In genomic region chr2:105746177-105747080, GRCh38 we compare ENCODE assay signal across 8 cellular contexts. TPM values are rescaled to one million over a fixed set of nuclear protein-coding genes. Genes with fewer than 3 reads are reported as not detected.
DNase-seq lines count a peak whose midpoint lies in the region; ATAC-seq lines count a peak whose summit lies in the region.

No MANE protein-coding gene starts in this region.

- ATAC-seq in GM21381 (IDR thresholded peaks at IDR 0.05; ENCODE audit: unreplicated experiment) = peak; percentile 53
- ATAC-seq in naive thymus-derived CD4-positive, alpha-beta T cell = peak; percentile 46

- H3K4me3 ChIP-seq in CD4-positive, alpha-beta memory T cell (ENCODE audit: low read length in 2 of 2) = peak overlapping the region; percentile 69 to 78
- H3K4me3 ChIP-seq in HUES64 (ENCODE audit: low read length) = peak overlapping the region; percentile 76
- peak overlapping the region; percentile 83 for H3K4me3 ChIP-seq in effector memory CD4-positive, alpha-beta T cell (ENCODE audit: insufficient read depth, low read depth, low read length, poor library complexity, severe bottlenecking)
- H3K4me3 ChIP-seq in naive thymus-derived CD4-positive, alpha-beta T cell (ENCODE audit: low read length) = peak overlapping the region; percentile 94

- peak overlapping the region; percentile 79 for H3K9ac ChIP-seq in HUES64 (ENCODE audit: low read depth, low read length)

- intact Hi-C loops in CD4-positive, alpha-beta memory T cell (cut with micrococcal nuclease) = loop anchor here (1.0 to 10.0 kb wide), 10 partner anchors 8 to 418 kb away; no protein-coding TSS in a partner anchor
- intact Hi-C loops in naive thymus-derived CD4-positive, alpha-beta T cell (cut with micrococcal nuclease) = loop anchor here (1.0 to 10.0 kb wide), 14 partner anchors 8 to 416 kb away; partner anchors contain the start of gene C2orf49 (in 1 of the 2)

- peak overlapping the region; percentile 92 to 99 (median 97) for H3K27ac Mint-ChIP-seq in CD4-positive, alpha-beta memory T cell
- H3K27ac Mint-ChIP-seq in naive thymus-derived CD4-positive, alpha-beta T cell = peak overlapping the region; percentile 92 to 99 (median 97)

- no peaks in the 10 kb centered on the region for H3K36me3 ChIP-seq in CD4-positive, alpha-beta memory T cell (ENCODE audit: insufficient read depth, low read length)
- H3K36me3 ChIP-seq in HUES64 (ENCODE audit: insufficient read depth, low read length) = no peaks in the 10 kb centered on the region
- no peaks in the 10 kb centered on the region for H3K36me3 ChIP-seq in effector memory CD4-positive, alpha-beta T cell (ENCODE audit: control insufficient read depth, insufficient read depth, low read length)
- H3K36me3 ChIP-seq in naive thymus-derived CD4-positive, alpha-beta T cell (ENCODE audit: control insufficient read depth in 2 of 3, insufficient read depth in 3 of 3, low read length in 3 of 3) = peaks cover 0 to 5% (median 4%) of the 10 kb centered on the region in 3 experiments

- H3K27me3 ChIP-seq in CD4-positive, alpha-beta memory T cell (ENCODE audit: insufficient read depth, low read length) = no peaks in the 10 kb centered on the region
- H3K27me3 ChIP-seq in HUES64 (ENCODE audit: insufficient read depth, low read length) = peaks cover 13% of the 10 kb centered on the region; the same call in 1 of the 2 replicates
- H3K27me3 ChIP-seq in effector memory CD4-positive, alpha-beta T cell (replicated peaks; ENCODE audit: control insufficient read depth, insufficient read depth, low read length, poor library complexity, severe bottlenecking) = no peaks in the 10 kb centered on the region
- no peaks in the 10 kb centered on the region for H3K27me3 ChIP-seq in naive thymus-derived CD4-positive, alpha-beta T cell (ENCODE audit: control insufficient read depth in 2 of 2, insufficient read depth in 2 of 2, low read length in 2 of 2)

- POLR2A ChIA-PET in CD4-positive, alpha-beta memory T cell (lab: Charles Lee; ENCODE audit: partially characterized antibody) = interaction anchor here (0.8 to 6.7 kb wide), 29 partner anchors 8 to 414 kb away, joined by 3 to 88 read pairs (median 8); no protein-coding TSS in a partner anchor
- POLR2A ChIA-PET in naive thymus-derived CD4-positive, alpha-beta T cell (lab: Charles Lee) = interaction anchor here (0.6 to 3.5 kb wide), 41 partner anchors 8 to 414 kb away, joined by 3 to 51 read pairs (median 4); no protein-coding TSS in a partner anchor

- H3K4me1 Mint-ChIP-seq in CD4-positive, alpha-beta memory T cell = peaks cover 62 to 89% (median 73%) of the 10 kb centered on the region in 4 donors
- peaks cover 48 to 82% (median 79%) of the 10 kb centered on the region in 7 donors for H3K4me1 Mint-ChIP-seq in naive thymus-derived CD4-positive, alpha-beta T cell

- H3K4me1 ChIP-seq in CD4-positive, alpha-beta memory T cell (ENCODE audit: insufficient read depth, low read length) = peaks cover 75% of the 10 kb centered on the region
- peaks cover 14% of the 10 kb centered on the region for H3K4me1 ChIP-seq in HUES64 (ENCODE audit: insufficient read depth, low read length)
- peaks cover 57% of the 10 kb centered on the region for H3K4me1 ChIP-seq in effector memory CD4-positive, alpha-beta T cell (ENCODE audit: control insufficient read depth, insufficient read depth, low read length, poor library complexity, severe bottlenecking)
- peaks cover 49 to 53% of the 10 kb centered on the region in 2 donors for H3K4me1 ChIP-seq in naive thymus-derived CD4-positive, alpha-beta T cell (ENCODE audit: control insufficient read depth in 2 of 2, insufficient read depth in 2 of 2, low read length in 2 of 2)

- H3K4me3 Mint-ChIP-seq in CD4-positive, alpha-beta memory T cell = peak overlapping the region; percentile 79 to 99 (median 94)
- peak overlapping the region; percentile 87 to 99 (median 95) for H3K4me3 Mint-ChIP-seq in naive thymus-derived CD4-positive, alpha-beta T cell

- 55% methylated on average over 23 of the region's 23 CpGs for WGBS in HUES64

- H3K9me3 Mint-ChIP-seq in CD4-positive, alpha-beta memory T cell = no peaks in the 10 kb centered on the region
- H3K9me3 Mint-ChIP-seq in naive thymus-derived CD4-positive, alpha-beta T cell = peaks cover 0 to 12% (median 0%) of the 10 kb centered on the region in 11 donors

- peaks cover 28 to 60% of the 10 kb centered on the region in 2 donors for H3K36me3 Mint-ChIP-seq in CD4-positive, alpha-beta memory T cell
- H3K36me3 Mint-ChIP-seq in naive thymus-derived CD4-positive, alpha-beta T cell = peaks cover 15 to 57% (median 30%) of the 10 kb centered on the region in 5 donors

- CTCF ChIA-PET in CD4-positive, alpha-beta memory T cell (lab: Charles Lee; ENCODE audit: partially characterized antibody) = interaction anchor here (0.7 to 6.7 kb wide), 22 partner anchors 8 to 352 kb away, joined by 3 to 96 read pairs (median 4); no protein-coding TSS in a partner anchor
- CTCF ChIA-PET in naive thymus-derived CD4-positive, alpha-beta T cell (lab: Charles Lee) = interaction anchor here (0.7 to 1.9 kb wide), 12 partner anchors 9 to 413 kb away, joined by 3 to 7 read pairs (median 3); no protein-coding TSS in a partner anchor

- DNase-seq in CD4-positive, alpha-beta memory T cell = peak; percentile 56 to 87 (median 64)
- peak; percentile 96 to 97 for DNase-seq in activated CD4-positive, alpha-beta T cell treated with anti-CD3 and anti-CD28 coated beads, Interleukin-2, amount 50 U/mL, for 48 hours
- DNase-seq in effector memory CD4-positive, alpha-beta T cell = peak; percentile 60 to 75 (median 64)
- DNase-seq in naive thymus-derived CD4-positive, alpha-beta T cell = peak; percentile 52 to 86 (median 65)
- peak; percentile 58 to 77 (median 71) for DNase-seq in stimulated activated naive CD4-positive, alpha-beta T cell (lab: John Stamatoyannopoulos, UW)
- DNase-seq in SK-N-DZ (ENCODE audit: low spot score) = no peak

- peak overlapping the region; percentile 78 for H3K27ac ChIP-seq in CD4-positive, alpha-beta memory T cell (ENCODE audit: low read depth, low read length)
- H3K27ac ChIP-seq in HUES64 (ENCODE audit: low read depth, low read length) = no peak overlapping the region
- peak overlapping the region; percentile 88 for H3K27ac ChIP-seq in effector memory CD4-positive, alpha-beta T cell (ENCODE audit: insufficient read depth, low read length, poor library complexity, severe bottlenecking)
- H3K27ac ChIP-seq in naive thymus-derived CD4-positive, alpha-beta T cell (ENCODE audit: low read depth, low read length) = peak overlapping the region; percentile 89

- no peaks in the 10 kb centered on the region for H3K27me3 Mint-ChIP-seq in CD4-positive, alpha-beta memory T cell
- no peaks in the 10 kb centered on the region for H3K27me3 Mint-ChIP-seq in naive thymus-derived CD4-positive, alpha-beta T cell

- no peaks in the 10 kb centered on the region for H3K9me3 ChIP-seq in CD4-positive, alpha-beta memory T cell (ENCODE audit: control insufficient read depth in 1 of 2, low read length in 2 of 2)
- no peaks in the 10 kb centered on the region for H3K9me3 ChIP-seq in HUES64 (ENCODE audit: insufficient read depth, low read depth, low read length)
- no peaks in the 10 kb centered on the region for H3K9me3 ChIP-seq in effector memory CD4-positive, alpha-beta T cell (ENCODE audit: control insufficient read depth, low read length)
- no peaks in the 10 kb centered on the region for H3K9me3 ChIP-seq in naive thymus-derived CD4-positive, alpha-beta T cell (ENCODE audit: control insufficient read depth in 2 of 3, low read length in 3 of 3)

RNA-seq across cellular contexts. Expression of gene NCK2, which starts 1.7 kb away (rescaled TPM):
- total RNA-seq in CD4-positive, alpha-beta memory T cell = 10 to 100 TPM; 98.1 to 98.6 TPM
- 10 to 100 TPM; 58.0 to 76.6 TPM for polyA plus RNA-seq in CD4-positive, alpha-beta memory T cell
- 37.7 TPM for polyA plus RNA-seq in HUES64 (2013, experiment 1 of 2)
- polyA plus RNA-seq in HUES64 (2013, experiment 2 of 2) = 43.4 TPM
- 100 to 1,000 TPM in 4 of 5 experiments, 10 to 100 TPM in 1; 75.3 to 134 (median 109) TPM for total RNA-seq in naive thymus-derived CD4-positive, alpha-beta T cell
- polyA plus RNA-seq in naive thymus-derived CD4-positive, alpha-beta T cell = 10 to 100 TPM; 30.8 to 73.0 TPM
- polyA plus RNA-seq in SK-N-DZ (2014; cell fraction: cytosol; rRNA removed) = 54.9 and 64.1 TPM in 2 replicates
- 18.0 and 25.8 TPM in 2 replicates for polyA plus RNA-seq in SK-N-DZ (2014; cell fraction: nucleus; rRNA removed)
